ENCODE assay signal across 8 cellular contexts in genomic region chr4:74934822-74935326, GRCh38. TPM values are rescaled to one million over a fixed set of nuclear protein-coding genes. Genes with fewer than 3 reads are reported as not detected.
DNase-seq lines count a peak whose midpoint lies in the region; ATAC-seq and TF ChIP-seq lines count a peak whose summit lies in the region.

No MANE protein-coding gene starts in this region.

- peak overlapping the region; percentile 84 to 89 for H3K9ac ChIP-seq in mucosa of rectum (ENCODE audit: low read depth in 1 of 2, low read length in 2 of 2)

- peak overlapping the region in 1 of 2 donors; percentile 84 for H3K27ac ChIP-seq in mucosa of rectum (ENCODE audit: low read depth in 2 of 2, low read length in 2 of 2)

- no peaks in the 10 kb centered on the region for H3K36me3 Mint-ChIP-seq in activated T-cell treated with anti-CD3 and anti-CD28 coated beads, Interleukin-2, amount 50 U/mL, for 72 hours (ENCODE audit: insufficient read depth in 2 of 2)
- H3K36me3 Mint-ChIP-seq in activated T-cell treated with anti-CD3 and anti-CD28 coated beads, Interleukin-2, amount 50 U/mL, for 4 hours (ENCODE audit: insufficient read depth) = no peaks in the 10 kb centered on the region
- H3K36me3 Mint-ChIP-seq in chondrocyte (ENCODE audit: low read depth) = peaks cover 2% of the 10 kb centered on the region
- no peaks in the 10 kb centered on the region for H3K36me3 Mint-ChIP-seq in type B pancreatic cell

- H3K9me3 Mint-ChIP-seq in activated T-cell treated with anti-CD3 and anti-CD28 coated beads, Interleukin-2, amount 50 U/mL, for 72 hours = no peaks in the 10 kb centered on the region
- peaks cover 3% of the 10 kb centered on the region for H3K9me3 Mint-ChIP-seq in activated T-cell treated with anti-CD3 and anti-CD28 coated beads, Interleukin-2, amount 50 U/mL, for 4 hours
- no peaks in the 10 kb centered on the region for H3K9me3 Mint-ChIP-seq in chondrocyte (ENCODE audit: low read depth)
- no peaks in the 10 kb centered on the region for H3K9me3 Mint-ChIP-seq in type B pancreatic cell

- peaks cover 21% of the 10 kb centered on the region for H3K4me1 Mint-ChIP-seq in activated T-cell treated with anti-CD3 and anti-CD28 coated beads, Interleukin-2, amount 50 U/mL, for 72 hours (ENCODE audit: low read depth)
- peaks cover 9% of the 10 kb centered on the region for H3K4me1 Mint-ChIP-seq in activated T-cell treated with anti-CD3 and anti-CD28 coated beads, Interleukin-2, amount 50 U/mL, for 4 hours (ENCODE audit: low read depth)
- H3K4me1 Mint-ChIP-seq in chondrocyte (ENCODE audit: low read depth) = peaks cover 25% of the 10 kb centered on the region
- peaks cover 19% of the 10 kb centered on the region for H3K4me1 Mint-ChIP-seq in type B pancreatic cell (ENCODE audit: unreplicated experiment)

- no peak for DNase-seq in activated T-cell treated with anti-CD3 and anti-CD28 coated beads, Interleukin-2, amount 50 U/mL, for 72 hours
- no peak for DNase-seq in activated T-cell treated with anti-CD3 and anti-CD28 coated beads, Interleukin-2, amount 50 U/mL, for 4 hours
- DNase-seq in chondrocyte (ENCODE audit: low spot score) (no peak), type B pancreatic cell (ENCODE audit: extremely low spot score, unreplicated experiment) (no peak), globus pallidus (ENCODE audit: low spot score) (no peak)
- DNase-seq in central memory CD4-positive, alpha-beta T cell = no peak
- no peak for DNase-seq in activated CD8-positive, alpha-beta memory T cell treated with anti-CD3 and anti-CD28 coated beads for 24 hours

- peak overlapping the region; percentile 73 to 86 for H3K4me3 ChIP-seq in mucosa of rectum (ENCODE audit: low read length in 2 of 2)

- peak overlapping the region; percentile 79 to 82 for H3K4me3 Mint-ChIP-seq in activated T-cell treated with anti-CD3 and anti-CD28 coated beads, Interleukin-2, amount 50 U/mL, for 72 hours
- H3K4me3 Mint-ChIP-seq in activated T-cell treated with anti-CD3 and anti-CD28 coated beads, Interleukin-2, amount 50 U/mL, for 4 hours = no peak overlapping the region
- H3K4me3 Mint-ChIP-seq in chondrocyte (ENCODE audit: unreplicated experiment) (peak overlapping the region; percentile 78), type B pancreatic cell (peak overlapping the region; percentile 92)

- ATAC-seq in activated T-cell treated with anti-CD3 and anti-CD28 coated beads, Interleukin-2, amount 50 U/mL, for 72 hours (replicated peaks in 1 of 2) = no peak
- no peak for ATAC-seq in activated T-cell treated with anti-CD3 and anti-CD28 coated beads, Interleukin-2, amount 50 U/mL, for 4 hours

- H3K4me1 ChIP-seq in mucosa of rectum (ENCODE audit: control insufficient read depth in 2 of 2, insufficient read depth in 2 of 2, low read length in 2 of 2) = peaks cover 2 to 3% of the 10 kb centered on the region in 2 donors

- no peaks in the 10 kb centered on the region for H3K36me3 ChIP-seq in mucosa of rectum (ENCODE audit: control insufficient read depth in 2 of 2, insufficient read depth in 2 of 2, low read length in 2 of 2)

- no peaks in the 10 kb centered on the region for H3K27me3 ChIP-seq in mucosa of rectum (ENCODE audit: control insufficient read depth in 2 of 2, insufficient read depth in 2 of 2, low read length in 2 of 2)

- H3K27ac Mint-ChIP-seq in activated T-cell treated with anti-CD3 and anti-CD28 coated beads, Interleukin-2, amount 50 U/mL, for 72 hours = no peak overlapping the region
- H3K27ac Mint-ChIP-seq in chondrocyte (ENCODE audit: unreplicated experiment) = no peak overlapping the region
- peak overlapping the region; percentile 59 for H3K27ac Mint-ChIP-seq in type B pancreatic cell

- no peak for TF ChIP-seq CTCF in chondrocyte (IDR thresholded peaks at IDR 0.05)
- TF ChIP-seq CTCF in type B pancreatic cell (conservative IDR thresholded peaks at IDR 0.05) = no peak

- no peaks in the 10 kb centered on the region for H3K9me3 ChIP-seq in mucosa of rectum (ENCODE audit: control insufficient read depth in 2 of 2, low read length in 2 of 2)

- peaks cover 60% of the 10 kb centered on the region for H3K27me3 Mint-ChIP-seq in activated T-cell treated with anti-CD3 and anti-CD28 coated beads, Interleukin-2, amount 50 U/mL, for 72 hours (ENCODE audit: low read depth)
- peaks cover 60% of the 10 kb centered on the region for H3K27me3 Mint-ChIP-seq in activated T-cell treated with anti-CD3 and anti-CD28 coated beads, Interleukin-2, amount 50 U/mL, for 4 hours (ENCODE audit: low read depth)
- peaks cover 44% of the 10 kb centered on the region for H3K27me3 Mint-ChIP-seq in chondrocyte (ENCODE audit: low read depth)
- peaks cover 60% of the 10 kb centered on the region for H3K27me3 Mint-ChIP-seq in type B pancreatic cell

RNA-seq across cellular contexts. Expression of gene PARM1, which starts 2.0 kb away (rescaled TPM):
- under 1 TPM; 0.07 to 0.19 TPM for total RNA-seq in activated T-cell treated with anti-CD3 and anti-CD28 coated beads, Interleukin-2, amount 50 U/mL, for 72 hours
- under 1 TPM; 0.08 to 0.19 (median 0.15) TPM for total RNA-seq in activated T-cell treated with anti-CD3 and anti-CD28 coated beads, Interleukin-2, amount 50 U/mL, for 4 hours
- 0.90 to 1.4 TPM (median 1.0 TPM) in 3 replicates for total RNA-seq in chondrocyte
- 17.9 and 22.4 TPM in 2 replicates for total RNA-seq in type B pancreatic cell (ENCODE audit: low replicate concordance)
